ENCODE assay signal across 8 cellular contexts in genomic region chr19:51368366-51369282, GRCh38. TPM values are rescaled to one million over a fixed set of nuclear protein-coding genes. Genes with fewer than 3 reads are reported as not detected.
DNase-seq lines count a peak whose midpoint lies in the region; ATAC-seq and TF ChIP-seq lines count a peak whose summit lies in the region.

Gene CLDND2 (minus strand): TSS chr19:51369003. CDS start chr19:51368577, 426 bp downstream.

- H3K27ac ChIP-seq in HCT116 (ENCODE audit: low read depth, low read length) = peak within 1 kb of the TSS; percentile 83
- H3K27ac ChIP-seq in esophagus muscularis mucosa (replicated peaks in 1 of 4) = peak within 1 kb of the TSS; percentile 95 to 99 (median 97)
- peak within 1 kb of the TSS; percentile 41 to 51 for H3K27ac ChIP-seq in ovary

- no peak for DNase-seq in HCT116 (ENCODE audit: low read depth, low spot score)
- DNase-seq in UCSD-AML1 (lab: John Stamatoyannopoulos, UW; ENCODE audit: unreplicated experiment) = peak; percentile 43
- no peak for DNase-seq in esophagus muscularis mucosa (ENCODE audit: extremely low spot score)
- peak in 4 of 5 donors; percentile 29 to 48 (median 42) for DNase-seq in ovary
- no peak for DNase-seq in stimulated activated CD4-positive, alpha-beta T cell treated with anti-CD3 and anti-CD28 coated beads, Interleukin-2, amount 100 ng/mL, for 48 hours

- peak within 1 kb of the TSS; percentile 96 for H3K9ac ChIP-seq in HCT116 (ENCODE audit: low read length)

- no peak for ATAC-seq in HCT116
- no peak for ATAC-seq in HG03457 (IDR thresholded peaks at IDR 0.05; ENCODE audit: unreplicated experiment)
- ATAC-seq in GM21447 (IDR thresholded peaks at IDR 0.05; ENCODE audit: unreplicated experiment) = no peak
- no peak for ATAC-seq in GM19395 (IDR thresholded peaks at IDR 0.05; ENCODE audit: unreplicated experiment)

- no peaks in the 10 kb centered on the region for H4K20me1 ChIP-seq in HCT116 (ENCODE audit: insufficient read depth)

- no TSS peak for BruUV-seq in HCT116 (replicated peaks; lab: Mats Ljungman, UMichigan)

- CTCF ChIA-PET in HCT116 (lab: Charles Lee) = interaction anchor here (0.7 to 1.1 kb wide), 3 partner anchors 10 to 29 kb away, joined by 3 to 12 read pairs (median 3); no protein-coding TSS in a partner anchor

- no peaks in the 10 kb centered on the region for H3K9me2 ChIP-seq in HCT116 (ENCODE audit: insufficient read depth)

- H3K4me2 ChIP-seq in HCT116 (ENCODE audit: low read length) = peak within 1 kb of the TSS; percentile 88

- POLR2A ChIA-PET in HCT116 (lab: Charles Lee) = interaction anchor here (1.1 to 1.5 kb wide), 3 partner anchors 9 to 29 kb away, joined by 4 to 12 read pairs (median 7); no protein-coding TSS in a partner anchor

- H3K9me3 ChIP-seq in HCT116 (ENCODE audit: control insufficient read depth in 1 of 2, insufficient read depth in 1 of 2, low read depth in 1 of 2, low read length in 2 of 2) = no peaks in the 10 kb centered on the region
- H3K9me3 ChIP-seq in esophagus muscularis mucosa = no peaks in the 10 kb centered on the region
- no peaks in the 10 kb centered on the region for H3K9me3 ChIP-seq in ovary

- TF ChIP-seq CTCF in HCT116 (IDR thresholded peaks at IDR 0.05 in 2 of 3, conservative IDR thresholded peaks at IDR 0.05 in 1 of 3; ENCODE audit: borderline replicate concordance in 1 of 3, insufficient read depth in 1 of 3, low read depth in 2 of 3, low read length in 2 of 3) (no peak), esophagus muscularis mucosa (IDR thresholded peaks at IDR 0.05) (no peak), ovary (IDR thresholded peaks at IDR 0.05) (no peak)

- intact Hi-C loops in HCT116 (cut with micrococcal nuclease) = no loop called here
- intact Hi-C loops in esophagus muscularis mucosa (cut with DNase I) = loop anchor here (10.0 kb wide), 1 partner anchor 336 kb away; no protein-coding TSS in a partner anchor
- intact Hi-C loops in ovary (cut with DNase I) = loop anchor here in 1 of 4 donors (10.0 kb wide), 1 partner anchor 336 kb away; no protein-coding TSS in a partner anchor

- H3K36me3 ChIP-seq in HCT116 (ENCODE audit: control insufficient read depth in 1 of 2, insufficient read depth in 2 of 2, low read length in 2 of 2) (no peaks in the 10 kb centered on the region), esophagus muscularis mucosa (no peaks in the 10 kb centered on the region), ovary (no peaks in the 10 kb centered on the region)

- H3K27me3 ChIP-seq in HCT116 (ENCODE audit: insufficient read depth, low read length) = no peaks in the 10 kb centered on the region
- no peaks in the 10 kb centered on the region for H3K27me3 ChIP-seq in esophagus muscularis mucosa
- H3K27me3 ChIP-seq in ovary = no peaks in the 10 kb centered on the region

- RAD21 ChIA-PET in HCT116 (lab: Charles Lee; ENCODE audit: low non-redundant PET in 1 of 2, low total read pairs in 2 of 2, uncharacterized antibody in 2 of 2, unreplicated experiment in 2 of 2) = no interaction called here

- 59% methylated on average over 23 of the region's 23 CpGs for WGBS in esophagus muscularis mucosa
- WGBS in ovary, 3 donors = 46 to 52% (median 47%) methylated on average over 21 to 23 of the region's 23 CpGs

- H3K79me2 ChIP-seq in HCT116 (ENCODE audit: insufficient read depth, low read length) = peaks cover 28% of the 10 kb centered on the region

- H3K4me1 ChIP-seq in HCT116 (ENCODE audit: control insufficient read depth in 1 of 2, insufficient read depth in 2 of 2, low read length in 2 of 2) = peaks cover 19 to 35% of the 10 kb centered on the region in 2 experiments
- H3K4me1 ChIP-seq in esophagus muscularis mucosa = peaks cover 17 to 36% (median 35%) of the 10 kb centered on the region in 4 donors
- H3K4me1 ChIP-seq in ovary (ENCODE audit: insufficient read depth) = peaks cover 7% of the 10 kb centered on the region

- TF ChIP-seq POLR2A in HCT116 (IDR thresholded peaks at IDR 0.05; ENCODE audit: borderline replicate concordance, extremely low read depth, insufficient read depth, insufficient read length) (no peak), esophagus muscularis mucosa (IDR thresholded peaks at IDR 0.05; ENCODE audit: low read depth) (no peak), ovary (IDR thresholded peaks at IDR 0.05) (no peak)

- TF ChIP-seq RAD21 in HCT116 (IDR thresholded peaks at IDR 0.05; ENCODE audit: low read depth) = no peak

- H2AFZ ChIP-seq in HCT116 (ENCODE audit: low read depth, low read length, poor library complexity, severe bottlenecking) = peak within 1 kb of the TSS; percentile 67

- H3K4me3 ChIP-seq in HCT116 (replicated peaks in 1 of 2; ENCODE audit: low read depth in 1 of 2, low read length in 2 of 2) = peak within 1 kb of the TSS; percentile 78 to 94
- peak within 1 kb of the TSS; percentile 67 to 86 (median 75) for H3K4me3 ChIP-seq in esophagus muscularis mucosa
- H3K4me3 ChIP-seq in ovary = peak within 1 kb of the TSS; percentile 95

- no peak for TF ChIP-seq EP300 in esophagus muscularis mucosa (IDR thresholded peaks at IDR 0.05)
- TF ChIP-seq EP300 in ovary (IDR thresholded peaks at IDR 0.05) = no peak

TF ChIP-seq in HCT116, 20 proteins besides CTCF, POLR2A, EP300 and RAD21:
- TF ChIP-seq POLR2AphosphoS5 (IDR thresholded peaks at IDR 0.05; ENCODE audit: low read depth, low read length) = no peak
- TF ChIP-seq, protein P1, sequence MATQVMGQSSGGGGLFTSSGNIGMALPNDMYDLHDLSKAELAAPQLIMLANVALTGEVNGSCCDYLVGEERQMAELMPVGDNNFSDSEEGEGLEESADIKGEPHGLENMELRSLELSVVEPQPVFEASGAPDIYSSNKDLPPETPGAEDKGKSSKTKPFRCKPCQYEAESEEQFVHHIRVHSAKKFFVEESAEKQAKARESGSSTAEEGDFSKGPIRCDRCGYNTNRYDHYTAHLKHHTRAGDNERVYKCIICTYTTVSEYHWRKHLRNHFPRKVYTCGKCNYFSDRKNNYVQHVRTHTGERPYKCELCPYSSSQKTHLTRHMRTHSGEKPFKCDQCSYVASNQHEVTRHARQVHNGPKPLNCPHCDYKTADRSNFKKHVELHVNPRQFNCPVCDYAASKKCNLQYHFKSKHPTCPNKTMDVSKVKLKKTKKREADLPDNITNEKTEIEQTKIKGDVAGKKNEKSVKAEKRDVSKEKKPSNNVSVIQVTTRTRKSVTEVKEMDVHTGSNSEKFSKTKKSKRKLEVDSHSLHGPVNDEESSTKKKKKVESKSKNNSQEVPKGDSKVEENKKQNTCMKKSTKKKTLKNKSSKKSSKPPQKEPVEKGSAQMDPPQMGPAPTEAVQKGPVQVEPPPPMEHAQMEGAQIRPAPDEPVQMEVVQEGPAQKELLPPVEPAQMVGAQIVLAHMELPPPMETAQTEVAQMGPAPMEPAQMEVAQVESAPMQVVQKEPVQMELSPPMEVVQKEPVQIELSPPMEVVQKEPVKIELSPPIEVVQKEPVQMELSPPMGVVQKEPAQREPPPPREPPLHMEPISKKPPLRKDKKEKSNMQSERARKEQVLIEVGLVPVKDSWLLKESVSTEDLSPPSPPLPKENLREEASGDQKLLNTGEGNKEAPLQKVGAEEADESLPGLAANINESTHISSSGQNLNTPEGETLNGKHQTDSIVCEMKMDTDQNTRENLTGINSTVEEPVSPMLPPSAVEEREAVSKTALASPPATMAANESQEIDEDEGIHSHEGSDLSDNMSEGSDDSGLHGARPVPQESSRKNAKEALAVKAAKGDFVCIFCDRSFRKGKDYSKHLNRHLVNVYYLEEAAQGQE (IDR thresholded peaks at IDR 0.05; ENCODE audit: low read depth) = no peak
- no peak for TF ChIP-seq ZBTB33 (IDR thresholded peaks at IDR 0.05; ENCODE audit: extremely low read depth, insufficient replicate concordance, low read length)
- peak; percentile 38; the same call in 1 of the 2 replicates for TF ChIP-seq ZFX (IDR thresholded peaks at IDR 0.05)
- no peak for TF ChIP-seq TCF7L2 (IDR thresholded peaks at IDR 0.05; ENCODE audit: borderline replicate concordance, extremely low read depth, insufficient read depth, insufficient read length)
- no peak for TF ChIP-seq SRF (IDR thresholded peaks at IDR 0.05; ENCODE audit: low read depth)
TF ChIP-seq in HCT116: peak in this region for 1.

RNA-seq across cellular contexts. Expression of gene CLDND2, which starts in this region (rescaled TPM):
- 1.8 TPM for total RNA-seq in HCT116 (2021; ENCODE audit: unreplicated experiment)
- polyA plus RNA-seq in HCT116 (2012) = 1.3 and 2.0 TPM in 2 replicates
- not detected for total RNA-seq in esophagus muscularis mucosa
- total RNA-seq in ovary = 1 to 10 TPM in 3 of 7 donors, under 1 TPM in 1, not detected in 3; 0.70 to 1.9 (median 1.5) TPM
- under 1 TPM in 1 of 2 donors, not detected in 1; 0.59 TPM for polyA plus RNA-seq in ovary

Comparison
In these comparisons a context has a peak if more than half of its experiments do, and no peak if none do; other contexts are left out.
1. DNase-seq: peak in UCSD-AML1 (single experiment) and ovary (4 of 5); none in HCT116 (single experiment), esophagus muscularis mucosa (single experiment) and stimulated activated CD4-positive, alpha-beta T cell treated with anti-CD3 and anti-CD28 coated beads, Interleukin-2, amount 100 ng/mL, for 48 hours (0 of 2).
2. H3K27ac ChIP-seq: peak in every context shown above with its lines; median percentile 97 in esophagus muscularis mucosa; 83 in HCT116; 46 in ovary.
3. Peak in every context shown above with its lines, with median percentiles within 50 percentile points of each other: H3K4me3 ChIP-seq.